In the genomic region with DNA sequence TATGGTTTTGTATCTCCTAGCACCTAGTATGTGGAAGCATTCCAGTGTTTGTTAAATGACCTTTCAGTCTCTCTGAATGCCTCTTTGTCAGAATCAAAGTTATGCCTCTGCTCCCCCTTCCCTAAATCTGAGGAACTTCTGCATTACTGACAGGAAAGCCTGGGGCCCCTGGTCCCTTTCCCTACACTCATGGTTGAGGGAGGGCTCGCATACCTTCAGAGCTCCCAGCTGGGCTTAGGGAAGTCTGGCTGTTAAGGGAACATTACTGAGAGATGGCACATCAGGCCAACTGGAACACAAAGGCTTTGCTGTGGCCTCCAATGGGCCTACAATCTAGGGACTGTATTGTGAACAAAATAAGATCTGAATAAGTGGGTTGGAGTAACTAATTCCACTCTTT, we compare ENCODE assay signal across 13 cellular contexts. TPM values are rescaled to one million over a fixed set of nuclear protein-coding genes. Genes with fewer than 3 reads are reported as not detected.
DNase-seq lines count a peak whose midpoint lies in the region; ATAC-seq and TF ChIP-seq lines count a peak whose summit lies in the region.
"Had no signal": no experiment of that assay in that cellular context is flagged by ENCODE, and none has a peak within 500 bp of the region (broad histone marks: within the 10 kb centered on the region; RNA-seq: fewer than 3 reads in every experiment).

No MANE protein-coding gene starts in this region.

- no peak overlapping the region for H2AFZ ChIP-seq in ACC112 (ENCODE audit: low read length, unreplicated experiment)

- H3K27me3 ChIP-seq in ACC112 (ENCODE audit: insufficient read depth, low read length), result no peaks in the 10 kb centered on the region
- no peaks in the 10 kb centered on the region for H3K27me3 ChIP-seq in CD8-positive, alpha-beta T cell (ENCODE audit: insufficient read depth, low read length)
- no peaks in the 10 kb centered on the region for H3K27me3 ChIP-seq in naive thymus-derived CD4-positive, alpha-beta T cell (ENCODE audit: control insufficient read depth in 2 of 2, insufficient read depth in 2 of 2, low read length in 2 of 2)

- no peak for TF ChIP-seq CTCF in CD8-positive, alpha-beta T cell (IDR thresholded peaks at IDR 0.05)

- intact Hi-C loops in CD8-positive, alpha-beta T cell (cut with DNase I, micrococcal nuclease), result loop anchor here in 1 of 2 experiments (5.0 kb wide), 1 partner anchor 467 kb away; a partner anchor contains a TSS
- intact Hi-C loops in naive thymus-derived CD4-positive, alpha-beta T cell (cut with micrococcal nuclease), result no loop called here

- POLR2A ChIA-PET in CD8-positive, alpha-beta T cell (lab: Charles Lee), result interaction anchor here (0.6 to 1.4 kb wide), 3 partner anchors 12 to 139 kb away, joined by 3 read pairs; no protein-coding TSS in a partner anchor
- POLR2A ChIA-PET in naive thymus-derived CD4-positive, alpha-beta T cell (lab: Charles Lee), result interaction anchor here (1.2 to 1.8 kb wide), 2 partner anchors 9 to 23 kb away, joined by 3 to 5 read pairs; a partner anchor contains a TSS

- no peaks in the 10 kb centered on the region for H3K9me3 ChIP-seq in CD8-positive, alpha-beta T cell (ENCODE audit: low read length)
- no peaks in the 10 kb centered on the region for H3K9me3 ChIP-seq in naive thymus-derived CD4-positive, alpha-beta T cell (ENCODE audit: control insufficient read depth in 2 of 3, low read length in 3 of 3)

- H3K36me3 Mint-ChIP-seq in CD8-positive, alpha-beta T cell, result peaks cover 78% of the 10 kb centered on the region
- peaks cover 100% of the 10 kb centered on the region for H3K36me3 Mint-ChIP-seq in activated T-helper 17 cell treated with anti-CD3 and anti-CD28 coated beads, Interleukin-2, amount 50 U/mL, for 72 hours (ENCODE audit: low read depth)
- H3K36me3 Mint-ChIP-seq in naive thymus-derived CD4-positive, alpha-beta T cell, result peaks cover 6 to 45% (median 20%) of the 10 kb centered on the region in 5 donors

- no peak for DNase-seq in CD8-positive, alpha-beta T cell
- DNase-seq in naive thymus-derived CD4-positive, alpha-beta T cell, result no peak
- DNase-seq in NCI-H1092 treated with DMSO at 0.1 percent for 48 hours (lab: John Stamatoyannopoulos, UW) (no peak), NCI-H1436 treated with DMSO at 0.1 percent for 48 hours (lab: John Stamatoyannopoulos, UW) (no peak)
- DNase-seq: activated CD4-positive, CD25-positive, alpha-beta regulatory T cell; central memory CD4-positive, alpha-beta T cell; NCI-H1436; stimulated activated CD4-positive, alpha-beta T cell treated with anti-CD3 and anti-CD28 coated beads, Interleukin-4, amount 100 ng/mL, for 1 hour; stimulated activated naive CD4-positive, alpha-beta T cell treated with Interleukin-2 at 50 U/mL for 16 hours had no signal

- peak overlapping the region; percentile 66 for H3K27ac Mint-ChIP-seq in CD8-positive, alpha-beta T cell
- H3K27ac Mint-ChIP-seq in activated T-helper 17 cell treated with anti-CD3 and anti-CD28 coated beads, Interleukin-2, amount 50 U/mL, for 72 hours, result peak overlapping the region; percentile 30
- H3K27ac Mint-ChIP-seq in naive thymus-derived CD4-positive, alpha-beta T cell, result peak overlapping the region in 8 of 9 donors; percentile 24 to 86 (median 56)

- peak overlapping the region; percentile 17; the same call in 1 of the 2 replicates for H3K27ac ChIP-seq in ACC112 (ENCODE audit: low read depth, low read length)
- H3K27ac ChIP-seq in CD8-positive, alpha-beta T cell (ENCODE audit: low read depth, low read length), result no peak overlapping the region
- H3K27ac ChIP-seq in naive thymus-derived CD4-positive, alpha-beta T cell (ENCODE audit: low read depth, low read length), result peak overlapping the region; percentile 0

- H3K4me1 Mint-ChIP-seq in CD8-positive, alpha-beta T cell (ENCODE audit: low read depth), result peaks cover 51% of the 10 kb centered on the region
- peaks cover 42% of the 10 kb centered on the region for H3K4me1 Mint-ChIP-seq in activated T-helper 17 cell treated with anti-CD3 and anti-CD28 coated beads, Interleukin-2, amount 50 U/mL, for 72 hours
- H3K4me1 Mint-ChIP-seq in naive thymus-derived CD4-positive, alpha-beta T cell, result peaks cover 32 to 69% (median 60%) of the 10 kb centered on the region in 7 donors

- peaks cover 77% of the 10 kb centered on the region for H3K36me3 ChIP-seq in ACC112 (ENCODE audit: insufficient read depth, low read length)
- H3K36me3 ChIP-seq in CD8-positive, alpha-beta T cell (ENCODE audit: insufficient read depth, low read length), result peaks cover 48% of the 10 kb centered on the region
- peaks cover 30 to 60% (median 32%) of the 10 kb centered on the region in 3 experiments for H3K36me3 ChIP-seq in naive thymus-derived CD4-positive, alpha-beta T cell (ENCODE audit: control insufficient read depth in 2 of 3, insufficient read depth in 3 of 3, low read length in 3 of 3)

- H3K27me3 Mint-ChIP-seq in CD8-positive, alpha-beta T cell (ENCODE audit: low read depth), result no peaks in the 10 kb centered on the region
- no peaks in the 10 kb centered on the region for H3K27me3 Mint-ChIP-seq in activated T-helper 17 cell treated with anti-CD3 and anti-CD28 coated beads, Interleukin-2, amount 50 U/mL, for 72 hours
- no peaks in the 10 kb centered on the region for H3K27me3 Mint-ChIP-seq in naive thymus-derived CD4-positive, alpha-beta T cell

- no peak overlapping the region for H3K4me3 ChIP-seq in ACC112 (ENCODE audit: low read depth, low read length)
- H3K4me3 ChIP-seq in CD8-positive, alpha-beta T cell (ENCODE audit: low read depth, low read length), result no peak overlapping the region
- no peak overlapping the region for H3K4me3 ChIP-seq in naive thymus-derived CD4-positive, alpha-beta T cell (ENCODE audit: low read length)

- ATAC-seq in CD8-positive, alpha-beta T cell, result no peak
- ATAC-seq in activated T-helper 17 cell treated with anti-CD3 and anti-CD28 coated beads, Interleukin-2, amount 50 U/mL, for 72 hours (replicated peaks), result no peak
- ATAC-seq in naive thymus-derived CD4-positive, alpha-beta T cell, result no peak
- no peak for ATAC-seq in GM21515 (IDR thresholded peaks at IDR 0.05; ENCODE audit: unreplicated experiment)

- H3K4me1 ChIP-seq in ACC112 (ENCODE audit: control insufficient read depth, insufficient read depth, low read length, unreplicated experiment), result peaks cover 49% of the 10 kb centered on the region
- H3K4me1 ChIP-seq in CD8-positive, alpha-beta T cell (ENCODE audit: insufficient read depth, low read length), result peaks cover 15% of the 10 kb centered on the region
- peaks cover 4 to 16% of the 10 kb centered on the region in 2 donors for H3K4me1 ChIP-seq in naive thymus-derived CD4-positive, alpha-beta T cell (ENCODE audit: control insufficient read depth in 2 of 2, insufficient read depth in 2 of 2, low read length in 2 of 2)

- H3K9me3 Mint-ChIP-seq in CD8-positive, alpha-beta T cell, result no peaks in the 10 kb centered on the region
- H3K9me3 Mint-ChIP-seq in activated T-helper 17 cell treated with anti-CD3 and anti-CD28 coated beads, Interleukin-2, amount 50 U/mL, for 72 hours, result no peaks in the 10 kb centered on the region
- no peaks in the 10 kb centered on the region for H3K9me3 Mint-ChIP-seq in naive thymus-derived CD4-positive, alpha-beta T cell

- CTCF ChIA-PET in CD8-positive, alpha-beta T cell (lab: Charles Lee), result interaction anchor here (0.9 to 1.7 kb wide), 3 partner anchors 19 to 64 kb away, joined by 3 to 4 read pairs (median 4); no protein-coding TSS in a partner anchor
- CTCF ChIA-PET in naive thymus-derived CD4-positive, alpha-beta T cell (lab: Charles Lee), result interaction anchor here (0.6 to 1.4 kb wide), 3 partner anchors 11 to 465 kb away, joined by 3 to 4 read pairs (median 3); a partner anchor contains a TSS

- H3K4me3 Mint-ChIP-seq in CD8-positive, alpha-beta T cell, result no peak overlapping the region
- peak overlapping the region; percentile 33 for H3K4me3 Mint-ChIP-seq in activated T-helper 17 cell treated with anti-CD3 and anti-CD28 coated beads, Interleukin-2, amount 50 U/mL, for 72 hours
- no peak overlapping the region for H3K4me3 Mint-ChIP-seq in naive thymus-derived CD4-positive, alpha-beta T cell

- H3K79me2 ChIP-seq in ACC112 (ENCODE audit: control insufficient read depth, insufficient read depth, low read length, unreplicated experiment), result peaks cover 94% of the 10 kb centered on the region

RNA-seq across cellular contexts. Expression of a gene that starts 10.3 kb away (rescaled TPM):
- 100 to 1,000 TPM; 121 to 123 TPM for total RNA-seq in CD8-positive, alpha-beta T cell
- 1,000 to 10,000 TPM; 2,571 to 3,146 TPM for total RNA-seq in activated T-helper 17 cell treated with anti-CD3 and anti-CD28 coated beads, Interleukin-2, amount 50 U/mL, for 72 hours
- 1,000 to 10,000 TPM in 1 of 5 experiments, 100 to 1,000 TPM in 4; 237 to 1,627 (median 329) TPM for total RNA-seq in naive thymus-derived CD4-positive, alpha-beta T cell
- polyA plus RNA-seq in naive thymus-derived CD4-positive, alpha-beta T cell, result 100 to 1,000 TPM; 422 to 485 TPM

RNA-seq across cellular contexts. Expression of a gene that starts 23.1 kb away (rescaled TPM):
- not detected for total RNA-seq in CD8-positive, alpha-beta T cell
- total RNA-seq in activated T-helper 17 cell treated with anti-CD3 and anti-CD28 coated beads, Interleukin-2, amount 50 U/mL, for 72 hours, result under 1 TPM in 1 of 2 donors, not detected in 1; 0.50 TPM
- not detected for total RNA-seq in naive thymus-derived CD4-positive, alpha-beta T cell
- not detected for polyA plus RNA-seq in naive thymus-derived CD4-positive, alpha-beta T cell
- total RNA-seq: mesenteric fat pad had no signal

RNA-seq across cellular contexts. Expression of a gene that starts 51.7 kb away (rescaled TPM):
- 100 to 1,000 TPM; 133 to 137 TPM for total RNA-seq in CD8-positive, alpha-beta T cell
- total RNA-seq in activated T-helper 17 cell treated with anti-CD3 and anti-CD28 coated beads, Interleukin-2, amount 50 U/mL, for 72 hours, result 10 to 100 TPM; 46.2 to 81.0 TPM
- total RNA-seq in naive thymus-derived CD4-positive, alpha-beta T cell, result 100 to 1,000 TPM in 4 of 5 experiments, 10 to 100 TPM in 1; 75.8 to 129 (median 127) TPM
- polyA plus RNA-seq in naive thymus-derived CD4-positive, alpha-beta T cell, result 10 to 100 TPM; 19.7 to 41.6 TPM
